16 cellular contexts compared by ENCODE assay signal in the genomic region with DNA sequence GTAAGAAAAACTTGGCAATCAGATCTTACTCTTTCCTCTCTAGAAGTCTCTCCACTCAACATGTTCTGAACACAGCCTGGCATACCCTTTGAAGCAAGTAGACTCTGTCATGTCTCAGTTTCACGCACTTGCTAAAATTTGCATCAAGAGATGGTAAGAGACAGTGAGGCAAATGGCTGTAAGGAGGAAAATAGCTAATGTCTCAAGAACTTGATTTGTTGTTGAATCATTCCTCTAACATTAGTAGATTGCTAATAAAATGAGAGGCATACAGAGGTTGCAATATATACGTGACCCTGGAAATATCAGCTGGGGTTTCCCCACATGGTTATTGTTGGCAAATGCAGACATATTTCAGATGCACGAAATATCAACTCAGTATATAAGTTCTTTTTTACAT. TPM values are rescaled to one million over a fixed set of nuclear protein-coding genes. Genes with fewer than 3 reads are reported as not detected.
"Had no signal": no experiment of that assay in that cellular context is flagged by ENCODE, and none has a peak within 500 bp of the region (broad histone marks: within the 10 kb centered on the region; RNA-seq: fewer than 3 reads in every experiment).

No MANE protein-coding gene starts in this region.

- H3K27ac ChIP-seq: colonic mucosa, esophagus muscularis mucosa, gastroesophageal sphincter, heart right ventricle, ovary, thyroid gland had no signal

- H3K36me3 ChIP-seq: colonic mucosa, esophagus muscularis mucosa, gastroesophageal sphincter, heart right ventricle, ovary, thyroid gland had no signal

- H3K4me3 ChIP-seq: colonic mucosa, esophagus muscularis mucosa, gastroesophageal sphincter, heart right ventricle, lung, ovary, thyroid gland had no signal

- H3K27me3 ChIP-seq: colonic mucosa, esophagus muscularis mucosa, gastroesophageal sphincter, heart right ventricle, ovary, thyroid gland had no signal

- DNase-seq: activated CD4-positive, alpha-beta T cell treated with anti-CD3 and anti-CD28 coated beads for 4 hours; activated CD8-positive, alpha-beta T cell treated with anti-CD3 and anti-CD28 coated beads for 36 hours; activated gamma-delta T cell; activated T-cell treated with anti-CD3 and anti-CD28 coated beads, Interleukin-2, amount 50 U/mL, for 48 hours; colonic mucosa; heart right ventricle; left colon; ovary; stimulated activated CD4-positive, alpha-beta T cell treated with anti-CD3 and anti-CD28 coated beads, Interleukin-12 subunit alpha, Interleukin-12 subunit beta, amount 100 ng/mL, for 4 hours; stimulated activated CD4-positive, alpha-beta T cell treated with anti-CD3 and anti-CD28 coated beads, Interleukin-2, amount 100 ng/mL, for 24 hours; T-helper 2 cell; thyroid gland had no signal

- H3K4me1 ChIP-seq: colonic mucosa, thyroid gland had no signal

RNA-seq across cellular contexts. Expression of a gene that starts 27.4 kb away (rescaled TPM):
- total RNA-seq: activated CD8-positive, alpha-beta T cell treated with anti-CD3 and anti-CD28 coated beads for 36 hours; neural crest cell had no signal
